Comparison of ENCODE assay signal across 18 cellular contexts in genomic region chr22:37679670-37680069, GRCh38. TPM values are rescaled to one million over a fixed set of nuclear protein-coding genes. Genes with fewer than 3 reads are reported as not detected.
DNase-seq lines count a peak whose midpoint lies in the region; ATAC-seq lines count a peak whose summit lies in the region.
"Had no signal": no experiment of that assay in that cellular context is flagged by ENCODE, and none has a peak within 500 bp of the region (broad histone marks: within the 10 kb centered on the region; RNA-seq: fewer than 3 reads in every experiment).

No MANE protein-coding gene starts in this region.

- WGBS in right cardiac atrium = 73% methylated on average over 8 of the region's 8 CpGs

- peaks cover 0 to 19% (median 18%) of the 10 kb centered on the region in 5 donors for H3K36me3 ChIP-seq in subcutaneous abdominal adipose tissue (ENCODE audit: control insufficient read depth in 5 of 5, insufficient read depth in 5 of 5, low read length in 5 of 5)
- H3K36me3 ChIP-seq: upper lobe of right lung had no signal

- H3K27ac Mint-ChIP-seq in activated T-cell treated with anti-CD3 and anti-CD28 coated beads, Interleukin-2, amount 50 U/mL, for 24 hours = peak overlapping the region; percentile 60
- H3K27ac Mint-ChIP-seq in activated T-helper 17 cell treated with anti-CD3 and anti-CD28 coated beads, Interleukin-2, amount 50 U/mL, for 72 hours = peak overlapping the region; percentile 29
- H3K27ac Mint-ChIP-seq in memory B cell = peak overlapping the region; percentile 71

- peak overlapping the region; percentile 37 for H3K27ac ChIP-seq in subcutaneous abdominal adipose tissue (ENCODE audit: low read depth, low read length)
- H3K27ac ChIP-seq in right cardiac atrium (ENCODE audit: low read length) = no peak overlapping the region
- H3K27ac ChIP-seq: upper lobe of right lung had no signal

- H3K4me3 ChIP-seq in subcutaneous abdominal adipose tissue (ENCODE audit: low read depth in 1 of 5, low read length in 5 of 5) (no peak overlapping the region), right cardiac atrium (ENCODE audit: low read length) (no peak overlapping the region)
- H3K4me3 ChIP-seq: adrenal gland, lung, SK-N-MC, skin epidermis, upper lobe of right lung had no signal

- no peak overlapping the region for H3K4me3 Mint-ChIP-seq in activated T-cell treated with anti-CD3 and anti-CD28 coated beads, Interleukin-2, amount 50 U/mL, for 24 hours
- peak overlapping the region; percentile 42 for H3K4me3 Mint-ChIP-seq in activated T-helper 17 cell treated with anti-CD3 and anti-CD28 coated beads, Interleukin-2, amount 50 U/mL, for 72 hours
- no peak overlapping the region for H3K4me3 Mint-ChIP-seq in memory B cell

- H3K36me3 Mint-ChIP-seq in activated T-cell treated with anti-CD3 and anti-CD28 coated beads, Interleukin-2, amount 50 U/mL, for 24 hours (ENCODE audit: low read depth) = peaks cover 5% of the 10 kb centered on the region
- peaks cover 48% of the 10 kb centered on the region for H3K36me3 Mint-ChIP-seq in activated T-helper 17 cell treated with anti-CD3 and anti-CD28 coated beads, Interleukin-2, amount 50 U/mL, for 72 hours (ENCODE audit: low read depth)
- peaks cover 5% of the 10 kb centered on the region for H3K36me3 Mint-ChIP-seq in memory B cell

- H3K4me1 ChIP-seq in subcutaneous abdominal adipose tissue (ENCODE audit: control insufficient read depth in 5 of 5, insufficient read depth in 5 of 5, low read length in 5 of 5) (peaks cover 15 to 45% (median 43%) of the 10 kb centered on the region in 5 donors), right cardiac atrium (ENCODE audit: control insufficient read depth, insufficient read depth, low read length) (peaks cover 2% of the 10 kb centered on the region)

- peaks cover 41% of the 10 kb centered on the region for H3K4me1 Mint-ChIP-seq in activated T-cell treated with anti-CD3 and anti-CD28 coated beads, Interleukin-2, amount 50 U/mL, for 24 hours (ENCODE audit: low read depth)
- peaks cover 18% of the 10 kb centered on the region for H3K4me1 Mint-ChIP-seq in activated T-helper 17 cell treated with anti-CD3 and anti-CD28 coated beads, Interleukin-2, amount 50 U/mL, for 72 hours
- H3K4me1 Mint-ChIP-seq in memory B cell = peaks cover 19% of the 10 kb centered on the region

- H3K27me3 ChIP-seq in subcutaneous abdominal adipose tissue (ENCODE audit: control insufficient read depth in 5 of 5, insufficient read depth in 4 of 5, low read length in 5 of 5) = no peaks in the 10 kb centered on the region
- no peaks in the 10 kb centered on the region for H3K27me3 ChIP-seq in right cardiac atrium (ENCODE audit: control insufficient read depth, insufficient read depth)
- H3K27me3 ChIP-seq: adrenal gland, upper lobe of right lung had no signal

- no peaks in the 10 kb centered on the region for H3K9me3 Mint-ChIP-seq in activated T-cell treated with anti-CD3 and anti-CD28 coated beads, Interleukin-2, amount 50 U/mL, for 24 hours
- no peaks in the 10 kb centered on the region for H3K9me3 Mint-ChIP-seq in activated T-helper 17 cell treated with anti-CD3 and anti-CD28 coated beads, Interleukin-2, amount 50 U/mL, for 72 hours
- no peaks in the 10 kb centered on the region for H3K9me3 Mint-ChIP-seq in memory B cell

- ATAC-seq in activated T-helper 17 cell treated with anti-CD3 and anti-CD28 coated beads, Interleukin-2, amount 50 U/mL, for 72 hours (replicated peaks) = no peak
- no peak for ATAC-seq in memory B cell (ENCODE audit: low read depth)
- ATAC-seq in right cardiac atrium = no peak
- ATAC-seq: upper lobe of right lung had no signal

- H3K9ac ChIP-seq in subcutaneous abdominal adipose tissue (ENCODE audit: low read length in 5 of 5) = no peak overlapping the region

- H3K9me3 ChIP-seq in subcutaneous abdominal adipose tissue (ENCODE audit: control insufficient read depth in 5 of 5, low read length in 5 of 5) (no peaks in the 10 kb centered on the region), right cardiac atrium (ENCODE audit: control insufficient read depth, low read length) (no peaks in the 10 kb centered on the region)
- H3K9me3 ChIP-seq: adrenal gland, upper lobe of right lung had no signal

- H3K27me3 Mint-ChIP-seq in activated T-cell treated with anti-CD3 and anti-CD28 coated beads, Interleukin-2, amount 50 U/mL, for 24 hours = no peaks in the 10 kb centered on the region
- H3K27me3 Mint-ChIP-seq in activated T-helper 17 cell treated with anti-CD3 and anti-CD28 coated beads, Interleukin-2, amount 50 U/mL, for 72 hours = no peaks in the 10 kb centered on the region
- no peaks in the 10 kb centered on the region for H3K27me3 Mint-ChIP-seq in memory B cell

- intact Hi-C loops in right cardiac atrium (cut with DNase I) = loop anchor here in 3 of 4 donors (5.0 to 10.0 kb wide), 3 partner anchors 32 to 55 kb away; no protein-coding TSS in a partner anchor

- no peak for DNase-seq in activated T-cell treated with anti-CD3 and anti-CD28 coated beads, Interleukin-2, amount 50 U/mL, for 24 hours
- DNase-seq in activated T-cell treated with anti-CD3 and anti-CD28 coated beads for 4 hours (no peak), memory B cell (ENCODE audit: low spot score in 2 of 2) (no peak), NCI-H2171 treated with DMSO at 0.1 percent for 48 hours (lab: John Stamatoyannopoulos, UW) (no peak), right cardiac atrium (no peak), RKO (ENCODE audit: low spot score) (no peak)
- DNase-seq: adrenal gland, cerebellar nuclear complex, MM.1S, NCI-H187, NCI-H510A treated with DMSO at 0.1 percent for 48 hours, occipital lobe, upper lobe of right lung had no signal

RNA-seq across cellular contexts. Expression of gene LGALS1, which starts 4.2 kb away (rescaled TPM):
- 1,000 to 10,000 TPM; 1,410 to 2,076 TPM for total RNA-seq in activated T-helper 17 cell treated with anti-CD3 and anti-CD28 coated beads, Interleukin-2, amount 50 U/mL, for 72 hours
- total RNA-seq in right cardiac atrium = 100 to 1,000 TPM; 438 to 693 (median 551) TPM
- polyA plus RNA-seq in right cardiac atrium = 1,338 TPM

RNA-seq across cellular contexts. Expression of gene NOL12, which starts 6.5 kb away (rescaled TPM):
- 10 to 100 TPM; 22.1 to 46.1 TPM for total RNA-seq in activated T-helper 17 cell treated with anti-CD3 and anti-CD28 coated beads, Interleukin-2, amount 50 U/mL, for 72 hours
- 10 to 100 TPM; 13.5 to 16.4 (median 14.4) TPM for total RNA-seq in right cardiac atrium
- polyA plus RNA-seq in right cardiac atrium = 16.3 TPM

RNA-seq across cellular contexts. Expression of gene TRIOBP, which starts 17.2 kb away (rescaled TPM):
- 10 to 100 TPM; 28.2 to 36.9 TPM for total RNA-seq in activated T-helper 17 cell treated with anti-CD3 and anti-CD28 coated beads, Interleukin-2, amount 50 U/mL, for 72 hours
- 100 to 1,000 TPM in 1 of 4 donors, 10 to 100 TPM in 3; 84.8 to 105 (median 92.5) TPM for total RNA-seq in right cardiac atrium
- 82.1 TPM for polyA plus RNA-seq in right cardiac atrium

RNA-seq across cellular contexts. Expression of gene PDXP, which starts 21.1 kb away (rescaled TPM):
- total RNA-seq in activated T-helper 17 cell treated with anti-CD3 and anti-CD28 coated beads, Interleukin-2, amount 50 U/mL, for 72 hours = 10 to 100 TPM; 38.0 to 43.2 TPM
- 10 to 100 TPM; 18.6 to 21.7 (median 20.4) TPM for total RNA-seq in right cardiac atrium
- polyA plus RNA-seq in right cardiac atrium = 21.0 TPM

RNA-seq across cellular contexts. Expression of gene SH3BP1, which starts 40.2 kb away (rescaled TPM):
- total RNA-seq in activated T-helper 17 cell treated with anti-CD3 and anti-CD28 coated beads, Interleukin-2, amount 50 U/mL, for 72 hours = 100 to 1,000 TPM; 118 to 132 TPM
- total RNA-seq in right cardiac atrium = 1 to 10 TPM; 1.9 to 4.8 (median 3.1) TPM
- 1.4 TPM for polyA plus RNA-seq in right cardiac atrium
